Comparison of ENCODE assay signal across 9 cellular contexts in genomic region chr3:23129817-23130216, GRCh38.
DNase-seq lines count a peak whose midpoint lies in the region; ATAC-seq and TF ChIP-seq lines count a peak whose summit lies in the region.
"Had no signal": no experiment of that assay in that cellular context is flagged by ENCODE, and none has a peak within 500 bp of the region (broad histone marks: within the 10 kb centered on the region; RNA-seq: fewer than 3 reads in every experiment).

No MANE protein-coding gene starts in this region.

- H3K27ac ChIP-seq in OCI-LY7 (ENCODE audit: low read depth, low read length, poor library complexity, severe bottlenecking) (no peak overlapping the region), foreskin keratinocyte (no peak overlapping the region)

- H3K9me2 ChIP-seq in OCI-LY7 (ENCODE audit: insufficient read depth, low read length): no peaks in the 10 kb centered on the region

- CTCF ChIA-PET in BJ (lab: Yijun Ruan, JAX) (interaction anchor here (0.8 kb wide), 1 partner anchor 19 kb away, joined by 4 read pairs; no protein-coding TSS in a partner anchor), OCI-LY7 (lab: Charles Lee; ENCODE audit: unreplicated experiment) (no interaction called here)

- peak overlapping the region; percentile 74 for H2AFZ ChIP-seq in OCI-LY7 (ENCODE audit: low read length)

- no peak for TF ChIP-seq CTCF in BJ (IDR thresholded peaks at IDR 0.05; ENCODE audit: insufficient read depth, low read depth, low read length)
- TF ChIP-seq CTCF in OCI-LY7 (conservative IDR thresholded peaks at IDR 0.05; ENCODE audit: low read length): no peak
- no peak for TF ChIP-seq CTCF in foreskin keratinocyte (conservative IDR thresholded peaks at IDR 0.05)

- H3K27me3 ChIP-seq in BJ (ENCODE audit: control insufficient read depth, insufficient read depth, low read length): peaks cover 5% of the 10 kb centered on the region
- peaks cover 67% of the 10 kb centered on the region for H3K27me3 ChIP-seq in foreskin keratinocyte

- ATAC-seq in GM21717 (IDR thresholded peaks at IDR 0.05; ENCODE audit: unreplicated experiment): peak; percentile 78
- peak; percentile 54 for ATAC-seq in foreskin keratinocyte
- ATAC-seq in GM19035 (IDR thresholded peaks at IDR 0.05; ENCODE audit: unreplicated experiment): no peak
- no peak for ATAC-seq in HG02610 (IDR thresholded peaks at IDR 0.05; ENCODE audit: unreplicated experiment)

- peak overlapping the region; percentile 39; the same call in 1 of the 2 replicates for H3K4me2 ChIP-seq in OCI-LY7 (ENCODE audit: low read length)

- no peaks in the 10 kb centered on the region for H4K20me1 ChIP-seq in OCI-LY7 (ENCODE audit: insufficient read depth, low read length)

- no peaks in the 10 kb centered on the region for H3K79me2 ChIP-seq in OCI-LY7 (ENCODE audit: insufficient read depth, low read depth, low read length)

- BruUV-seq in OCI-LY7 (replicated peaks; lab: Mats Ljungman, UMichigan): no TSS peak

- H3K36me3 ChIP-seq in BJ (ENCODE audit: control insufficient read depth, insufficient read depth, low read length): no peaks in the 10 kb centered on the region
- H3K36me3 ChIP-seq in OCI-LY7 (ENCODE audit: insufficient read depth, low read length): no peaks in the 10 kb centered on the region

- DNase-seq in BJ (ENCODE audit: low read depth) (peak; percentile 71), OCI-LY7 (ENCODE audit: low spot score) (no peak), foreskin keratinocyte (peak in 1 of 2 donors; percentile 21), NCI-H1694 treated with DMSO at 0.1 percent for 48 hours (lab: John Stamatoyannopoulos, UW) (no peak)
- DNase-seq in activated T-cell treated with anti-CD3 and anti-CD28 coated beads, Interleukin-2, amount 50 U/mL, for 48 hours: no peak
- DNase-seq: Right ventricle myocardium superior had no signal

- peak overlapping the region; percentile 9; the same call in 1 of the 2 replicates for H3K4me3 ChIP-seq in BJ (ENCODE audit: low read depth, low read length)
- no peak overlapping the region for H3K4me3 ChIP-seq in OCI-LY7 (ENCODE audit: low read depth, low read length, poor library complexity, severe bottlenecking)

- H3K9me3 ChIP-seq in OCI-LY7 (ENCODE audit: low read length): no peaks in the 10 kb centered on the region

- intact Hi-C loops in OCI-LY7 (cut with micrococcal nuclease; ENCODE audit: unreplicated experiment): no loop called here

- H3K4me1 ChIP-seq in OCI-LY7 (ENCODE audit: insufficient read depth, low read length, poor library complexity, severe bottlenecking) (no peaks in the 10 kb centered on the region), foreskin keratinocyte (no peaks in the 10 kb centered on the region)

- POLR2A ChIA-PET in BJ (lab: Charles Lee): no interaction called here
- POLR2A ChIA-PET in OCI-LY7 (lab: Charles Lee): interaction anchor here (1.4 kb wide), 1 partner anchor 8 kb away, joined by 5 read pairs; no protein-coding TSS in a partner anchor

Comparison
In these comparisons a context has a peak if more than half of its experiments do, and no peak if none do; other contexts are left out.
1. ATAC-seq: peak in GM21717 (single experiment) and foreskin keratinocyte (single experiment); none in GM19035 (single experiment) and HG02610 (single experiment).